Comparison of ENCODE assay signal across 8 cellular contexts in the genomic region with DNA sequence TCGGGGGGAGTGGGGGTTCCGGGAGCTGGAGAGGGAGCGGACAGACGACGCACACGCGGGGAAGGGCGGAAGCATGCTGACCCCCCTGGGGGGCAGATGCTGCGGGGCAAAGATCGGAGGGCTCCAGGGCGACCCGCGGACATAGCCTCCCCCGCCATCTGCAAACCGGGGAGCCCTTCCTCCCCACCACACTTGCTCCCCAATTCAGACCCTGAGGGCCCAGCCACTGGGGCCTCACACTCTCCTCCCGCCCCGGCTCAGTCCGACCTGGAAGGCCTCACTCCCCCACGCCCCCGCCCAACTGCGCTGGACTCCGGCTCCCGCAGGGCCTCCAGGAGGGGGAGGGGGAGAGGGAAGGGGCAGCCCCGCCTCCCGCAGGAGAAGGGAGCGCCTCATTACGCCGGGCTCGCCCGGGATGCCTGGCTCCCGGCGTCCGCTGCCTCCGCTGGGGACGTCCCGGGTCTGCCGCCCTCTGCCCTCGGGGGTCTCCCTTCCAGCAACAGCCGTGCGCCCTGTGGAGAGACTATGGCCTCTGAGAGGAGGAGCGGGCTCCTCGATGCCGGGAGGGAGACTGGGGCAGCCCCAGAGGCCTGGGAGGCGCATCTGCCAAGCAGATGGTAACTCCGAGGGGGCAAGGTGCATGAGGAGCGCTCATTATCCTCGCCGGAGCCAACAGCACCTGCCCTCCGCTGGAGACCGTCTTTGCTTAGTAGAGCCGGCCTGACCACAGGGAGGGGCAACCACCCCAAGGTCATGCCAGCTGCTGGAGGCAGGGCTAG. TPM values are rescaled to one million over a fixed set of nuclear protein-coding genes. Genes with fewer than 3 reads are reported as not detected.
DNase-seq lines count a peak whose midpoint lies in the region; ATAC-seq and TF ChIP-seq lines count a peak whose summit lies in the region.

No MANE protein-coding gene starts in this region.

- no peaks in the 10 kb centered on the region for H3K36me3 ChIP-seq in CD4-positive, CD25-positive, alpha-beta regulatory T cell (ENCODE audit: control insufficient read depth, insufficient read depth, low read length)

- CTCF ChIA-PET in WTC11 (lab: Charles Lee), result interaction anchor here (0.9 to 7.2 kb wide), 7 partner anchors 7 to 274 kb away, joined by 3 to 55 read pairs (median 5); no protein-coding TSS in a partner anchor

- H3K27ac ChIP-seq in CD4-positive, CD25-positive, alpha-beta regulatory T cell (ENCODE audit: insufficient read depth, low read length, poor library complexity, severe bottlenecking), result no peak overlapping the region

- peaks cover 0 to 1% (median 0%) of the 10 kb centered on the region in 7 donors for H3K9me3 Mint-ChIP-seq in CD4-positive, CD25-positive, alpha-beta regulatory T cell
- H3K9me3 Mint-ChIP-seq in WTC11, result no peaks in the 10 kb centered on the region
- no peaks in the 10 kb centered on the region for H3K9me3 Mint-ChIP-seq in natural killer cell

- H3K36me3 Mint-ChIP-seq in CD4-positive, CD25-positive, alpha-beta regulatory T cell, result no peaks in the 10 kb centered on the region
- peaks cover 2% of the 10 kb centered on the region; the same call in 1 of the 2 replicates for H3K36me3 Mint-ChIP-seq in WTC11
- no peaks in the 10 kb centered on the region for H3K36me3 Mint-ChIP-seq in natural killer cell

- peak overlapping the region; percentile 77 to 78 (median 78) for H3K4me3 Mint-ChIP-seq in CD4-positive, CD25-positive, alpha-beta regulatory T cell
- H3K4me3 Mint-ChIP-seq in WTC11, result peak overlapping the region; percentile 85
- peak overlapping the region; percentile 79 for H3K4me3 Mint-ChIP-seq in natural killer cell

- no peak overlapping the region for H3K4me3 ChIP-seq in CD4-positive, CD25-positive, alpha-beta regulatory T cell (ENCODE audit: low read depth, low read length)
- H3K4me3 ChIP-seq in LNCaP clone FGC (ENCODE audit: low read depth, low read length) (peak overlapping the region; percentile 56), fibroblast of pulmonary artery (replicated peaks; ENCODE audit: low read depth, low read length) (peak overlapping the region; percentile 73)

- H3K27me3 Mint-ChIP-seq in CD4-positive, CD25-positive, alpha-beta regulatory T cell, result peaks cover 51% of the 10 kb centered on the region
- H3K27me3 Mint-ChIP-seq in WTC11 (ENCODE audit: low read depth), result peaks cover 76% of the 10 kb centered on the region
- peaks cover 49 to 57% of the 10 kb centered on the region in 2 donors for H3K27me3 Mint-ChIP-seq in natural killer cell (ENCODE audit: low read depth in 2 of 2)

- peak overlapping the region in 2 of 3 donors; percentile 76 to 85 for H3K27ac Mint-ChIP-seq in CD4-positive, CD25-positive, alpha-beta regulatory T cell
- H3K27ac Mint-ChIP-seq in WTC11 (peak overlapping the region; percentile 79), natural killer cell (no peak overlapping the region)

- TF ChIP-seq CTCF in LNCaP clone FGC (IDR thresholded peaks at IDR 0.05; ENCODE audit: control insufficient read depth, extremely low read depth, insufficient read depth), result no peak
- no peak for TF ChIP-seq CTCF in WTC11 (IDR thresholded peaks at IDR 0.05)
- TF ChIP-seq CTCF in fibroblast of pulmonary artery (IDR thresholded peaks at IDR 0.05; ENCODE audit: low read length, missing control alignments), result no peak
- TF ChIP-seq CTCF in natural killer cell (IDR thresholded peaks at IDR 0.05), result no peak

- ATAC-seq in CD4-positive, CD25-positive, alpha-beta regulatory T cell (ENCODE audit: low read depth in 2 of 2), result no peak
- ATAC-seq in WTC11, result peak; percentile 24
- peak in 1 of 3 donors; percentile 19 for ATAC-seq in natural killer cell
- no peak for ATAC-seq in GM18517 (IDR thresholded peaks at IDR 0.05; ENCODE audit: unreplicated experiment)

- peaks cover 29% of the 10 kb centered on the region for H3K4me1 ChIP-seq in CD4-positive, CD25-positive, alpha-beta regulatory T cell (ENCODE audit: control insufficient read depth, insufficient read depth, low read length, poor library complexity, severe bottlenecking)

- DNase-seq in CD4-positive, CD25-positive, alpha-beta regulatory T cell, result no peak
- DNase-seq in LNCaP clone FGC (ENCODE audit: low read depth), result no peak
- DNase-seq in WTC11 (ENCODE audit: low spot score), result peak; percentile 85
- DNase-seq in fibroblast of pulmonary artery (ENCODE audit: low read depth), result peak; percentile 61
- no peak for DNase-seq in natural killer cell
- DNase-seq in OCI-M1 (lab: John Stamatoyannopoulos, UW), result no peak
- DNase-seq in NCI-H1048 (lab: John Stamatoyannopoulos, UW), result no peak

- peaks cover 0 to 21% (median 6%) of the 10 kb centered on the region in 4 donors for H3K4me1 Mint-ChIP-seq in CD4-positive, CD25-positive, alpha-beta regulatory T cell
- H3K4me1 Mint-ChIP-seq in WTC11 (peaks cover 44% of the 10 kb centered on the region), natural killer cell (peaks cover 0 to 14% of the 10 kb centered on the region in 2 donors)

- POLR2A ChIA-PET in WTC11 (lab: Charles Lee), result interaction anchor here (1.0 to 1.1 kb wide), 3 partner anchors 56 to 147 kb away, joined by 3 read pairs; no protein-coding TSS in a partner anchor

- H3K9me3 ChIP-seq in CD4-positive, CD25-positive, alpha-beta regulatory T cell (ENCODE audit: control insufficient read depth in 2 of 2, low read length in 2 of 2), result no peaks in the 10 kb centered on the region

- peaks cover 21% of the 10 kb centered on the region for H3K27me3 ChIP-seq in CD4-positive, CD25-positive, alpha-beta regulatory T cell (ENCODE audit: control insufficient read depth, insufficient read depth, low read length)

- intact Hi-C loops in natural killer cell (cut with micrococcal nuclease), result no loop called here

TF ChIP-seq in WTC11, 78 proteins besides CTCF, POLR2A, EP300 and RAD21 (continues in another document):
- TF ChIP-seq ZNF416 (CRISPR knock-in tag; IDR thresholded peaks at IDR 0.05) (no peak), FOXP1 (CRISPR knock-in tag; IDR thresholded peaks at IDR 0.05; ENCODE audit: borderline replicate concordance) (peak; percentile 78; the same call in 1 of the 2 replicates), ETV6 (CRISPR knock-in tag; IDR thresholded peaks at IDR 0.05) (0 out of 2 replicates have a peak, but pooled peaks have one; percentile 17), SMAD3 (CRISPR knock-in tag; IDR thresholded peaks at IDR 0.05; ENCODE audit: borderline replicate concordance) (no peak), ZBTB21 (CRISPR knock-in tag; IDR thresholded peaks at IDR 0.05; ENCODE audit: borderline replicate concordance) (no peak), GABPB1 (CRISPR knock-in tag; IDR thresholded peaks at IDR 0.05) (peak; percentile 25; the same call in 1 of the 2 replicates), ESRRA (CRISPR knock-in tag; IDR thresholded peaks at IDR 0.05; ENCODE audit: borderline replicate concordance) (peak; percentile 32; the same call in 1 of the 2 replicates)
- TF ChIP-seq, protein P1, sequence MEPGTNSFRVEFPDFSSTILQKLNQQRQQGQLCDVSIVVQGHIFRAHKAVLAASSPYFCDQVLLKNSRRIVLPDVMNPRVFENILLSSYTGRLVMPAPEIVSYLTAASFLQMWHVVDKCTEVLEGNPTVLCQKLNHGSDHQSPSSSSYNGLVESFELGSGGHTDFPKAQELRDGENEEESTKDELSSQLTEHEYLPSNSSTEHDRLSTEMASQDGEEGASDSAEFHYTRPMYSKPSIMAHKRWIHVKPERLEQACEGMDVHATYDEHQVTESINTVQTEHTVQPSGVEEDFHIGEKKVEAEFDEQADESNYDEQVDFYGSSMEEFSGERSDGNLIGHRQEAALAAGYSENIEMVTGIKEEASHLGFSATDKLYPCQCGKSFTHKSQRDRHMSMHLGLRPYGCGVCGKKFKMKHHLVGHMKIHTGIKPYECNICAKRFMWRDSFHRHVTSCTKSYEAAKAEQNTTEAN (CRISPR knock-in tag; IDR thresholded peaks at IDR 0.05), result no peak; the same call in 1 of the 2 replicates
- TF ChIP-seq, protein P2, sequence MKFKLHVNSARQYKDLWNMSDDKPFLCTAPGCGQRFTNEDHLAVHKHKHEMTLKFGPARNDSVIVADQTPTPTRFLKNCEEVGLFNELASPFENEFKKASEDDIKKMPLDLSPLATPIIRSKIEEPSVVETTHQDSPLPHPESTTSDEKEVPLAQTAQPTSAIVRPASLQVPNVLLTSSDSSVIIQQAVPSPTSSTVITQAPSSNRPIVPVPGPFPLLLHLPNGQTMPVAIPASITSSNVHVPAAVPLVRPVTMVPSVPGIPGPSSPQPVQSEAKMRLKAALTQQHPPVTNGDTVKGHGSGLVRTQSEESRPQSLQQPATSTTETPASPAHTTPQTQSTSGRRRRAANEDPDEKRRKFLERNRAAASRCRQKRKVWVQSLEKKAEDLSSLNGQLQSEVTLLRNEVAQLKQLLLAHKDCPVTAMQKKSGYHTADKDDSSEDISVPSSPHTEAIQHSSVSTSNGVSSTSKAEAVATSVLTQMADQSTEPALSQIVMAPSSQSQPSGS (CRISPR knock-in tag; IDR thresholded peaks at IDR 0.05; ENCODE audit: borderline replicate concordance, low read depth), result no peak
- TF ChIP-seq, protein P3, sequence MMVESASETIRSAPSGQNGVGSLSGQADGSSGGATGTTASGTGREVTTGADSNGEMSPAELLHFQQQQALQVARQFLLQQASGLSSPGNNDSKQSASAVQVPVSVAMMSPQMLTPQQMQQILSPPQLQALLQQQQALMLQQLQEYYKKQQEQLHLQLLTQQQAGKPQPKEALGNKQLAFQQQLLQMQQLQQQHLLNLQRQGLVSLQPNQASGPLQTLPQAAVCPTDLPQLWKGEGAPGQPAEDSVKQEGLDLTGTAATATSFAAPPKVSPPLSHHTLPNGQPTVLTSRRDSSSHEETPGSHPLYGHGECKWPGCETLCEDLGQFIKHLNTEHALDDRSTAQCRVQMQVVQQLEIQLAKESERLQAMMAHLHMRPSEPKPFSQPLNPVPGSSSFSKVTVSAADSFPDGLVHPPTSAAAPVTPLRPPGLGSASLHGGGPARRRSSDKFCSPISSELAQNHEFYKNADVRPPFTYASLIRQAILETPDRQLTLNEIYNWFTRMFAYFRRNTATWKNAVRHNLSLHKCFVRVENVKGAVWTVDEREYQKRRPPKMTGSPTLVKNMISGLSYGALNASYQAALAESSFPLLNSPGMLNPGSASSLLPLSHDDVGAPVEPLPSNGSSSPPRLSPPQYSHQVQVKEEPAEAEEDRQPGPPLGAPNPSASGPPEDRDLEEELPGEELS (CRISPR knock-in tag; IDR thresholded peaks at IDR 0.05), result 0 out of 2 replicates have a peak, but pooled peaks have one; percentile 8

RNA-seq across cellular contexts. Expression of a gene that starts 0.6 kb away (rescaled TPM):
- total RNA-seq in CD4-positive, CD25-positive, alpha-beta regulatory T cell, result 1.7 TPM
- polyA plus RNA-seq in CD4-positive, CD25-positive, alpha-beta regulatory T cell, result under 1 TPM; 0.24 to 0.37 (median 0.29) TPM
- total RNA-seq in WTC11 (2021) (10.0 to 10.9 TPM (median 10.1 TPM) in 3 replicates), natural killer cell (1 to 10 TPM; 1.6 to 2.6 (median 1.6) TPM)

RNA-seq across cellular contexts. Expression of a gene that starts 21.3 kb away (rescaled TPM):
- total RNA-seq in CD4-positive, CD25-positive, alpha-beta regulatory T cell, result 20.4 TPM
- 10 to 100 TPM; 30.9 to 47.0 (median 35.3) TPM for polyA plus RNA-seq in CD4-positive, CD25-positive, alpha-beta regulatory T cell
- 21.0 to 22.2 TPM (median 21.9 TPM) in 3 replicates for total RNA-seq in WTC11 (2021)
- total RNA-seq in natural killer cell, result 10 to 100 TPM; 21.0 to 29.5 (median 28.8) TPM

Comparison
In these comparisons a context has a peak if more than half of its experiments do, and no peak if none do; other contexts are left out.
1. DNase-seq: peak in WTC11 (single experiment) and fibroblast of pulmonary artery (single experiment); none in CD4-positive, CD25-positive, alpha-beta regulatory T cell (0 of 3), LNCaP clone FGC (single experiment), natural killer cell (single experiment), OCI-M1 (single experiment) and NCI-H1048 (single experiment).
2. H3K27ac Mint-ChIP-seq: peak in CD4-positive, CD25-positive, alpha-beta regulatory T cell (2 of 3) and WTC11 (single experiment); none in natural killer cell (0 of 2).
3. Peak in every context shown above with its lines, with median percentiles within 50 percentile points of each other: H3K4me3 Mint-ChIP-seq.